In genomic region chr15:69834256-69834655, GRCh38 we compare ENCODE assay signal across 29 cellular contexts.
"Had no signal": no experiment of that assay in that cellular context is flagged by ENCODE, and none has a peak within 500 bp of the region (broad histone marks: within the 10 kb centered on the region; RNA-seq: fewer than 3 reads in every experiment).

No MANE protein-coding gene starts in this region.

- H3K36me3 Mint-ChIP-seq: activated naive CD8-positive, alpha-beta T cell had no signal

- H3K27me3 Mint-ChIP-seq: activated CD4-positive, alpha-beta T cell treated with anti-CD3 and anti-CD28 coated beads for 36 hours; activated naive CD8-positive, alpha-beta T cell; activated T-cell treated with anti-CD3 and anti-CD28 coated beads, Interleukin-2, amount 50 U/mL, for 24 hours had no signal

- H3K27me3 ChIP-seq: body of pancreas, gastroesophageal sphincter, hepatocyte had no signal

- H3K9me3 ChIP-seq: body of pancreas, esophagus squamous epithelium, gastroesophageal sphincter, heart right ventricle had no signal

- H2AFZ ChIP-seq: hepatocyte had no signal

- H3K27ac Mint-ChIP-seq: activated CD4-positive, alpha-beta memory T cell treated with anti-CD3 and anti-CD28 coated beads, Interleukin-2, amount 10 ng/mL, durations not matched to agents 7 days and 5 days; activated CD4-positive, alpha-beta T cell treated with anti-CD3 and anti-CD28 coated beads for 36 hours; activated CD4-positive, alpha-beta T cell treated with anti-CD3 and anti-CD28 coated beads, Interleukin-2, amount 10 ng/mL, durations not matched to agents 24 days and 14 days; activated naive CD8-positive, alpha-beta T cell; activated T-cell treated with anti-CD3 and anti-CD28 coated beads, Interleukin-2, amount 50 U/mL, for 24 hours; activated T-cell treated with anti-CD3 and anti-CD28 coated beads, Interleukin-2, amount 50 U/mL, for 72 hours; effector memory CD8-positive, alpha-beta T cell had no signal

- H3K4me1 ChIP-seq: body of pancreas, esophagus squamous epithelium, gastroesophageal sphincter, heart right ventricle had no signal

- DNase-seq: activated CD4-positive, alpha-beta memory T cell treated with anti-CD3 and anti-CD28 coated beads, Interleukin-2, amount 10 ng/mL, durations not matched to agents 7 days and 5 days; activated CD4-positive, alpha-beta T cell treated with anti-CD3 and anti-CD28 coated beads for 36 hours; activated CD4-positive, alpha-beta T cell treated with anti-CD3 and anti-CD28 coated beads, Interleukin-2, amount 10 ng/mL, durations not matched to agents 24 days and 14 days; activated CD4-positive, alpha-beta T cell treated with anti-CD3 and anti-CD28 coated beads, Interleukin-2, amount 50 U/mL, for 4 hours; activated CD4-positive, CD25-positive, alpha-beta regulatory T cell; activated CD4-positive, CD25-positive, alpha-beta regulatory T cell treated with anti-CD3 and anti-CD28 coated beads, Interleukin-2, amount 50 U/mL, for 72 hours; activated CD8-positive, alpha-beta memory T cell treated with anti-CD3 and anti-CD28 coated beads, Interleukin-2, amount 50 U/mL, for 48 hours; activated effector memory CD4-positive, alpha-beta T cell treated with Interleukin-2 at 50 U/mL for 16 hours; activated gamma-delta T cell treated with Interleukin-2 at 50 U/mL for 16 hours; activated naive CD4-positive, alpha-beta T cell treated with anti-CD3 and anti-CD28 coated beads, Interleukin-2, amount 50 U/mL, for 16 hours; activated naive CD4-positive, alpha-beta T cell treated with Interleukin-2 at 50 U/mL for 16 hours; activated T-cell treated with anti-CD3 and anti-CD28 coated beads for 4 hours; activated T-cell treated with anti-CD3 and anti-CD28 coated beads, Interleukin-2, amount 50 U/mL, for 24 hours; activated T-cell treated with anti-CD3 and anti-CD28 coated beads, Interleukin-2, amount 50 U/mL, for 72 hours; amniotic stem cell; anterior cingulate cortex; body of pancreas; caudate nucleus; cortex of kidney; dermis blood vessel endothelial cell; effector CD4-positive, alpha-beta T cell; effector memory CD8-positive, alpha-beta T cell; esophagus squamous epithelium; foreskin melanocyte; heart right ventricle; T-helper 2 cell had no signal

- H3K9me3 Mint-ChIP-seq: activated CD4-positive, alpha-beta memory T cell treated with anti-CD3 and anti-CD28 coated beads, Interleukin-2, amount 10 ng/mL, durations not matched to agents 7 days and 5 days; activated CD4-positive, alpha-beta T cell treated with anti-CD3 and anti-CD28 coated beads, Interleukin-2, amount 10 ng/mL, durations not matched to agents 24 days and 14 days; activated T-cell treated with anti-CD3 and anti-CD28 coated beads, Interleukin-2, amount 50 U/mL, for 24 hours; activated T-cell treated with anti-CD3 and anti-CD28 coated beads, Interleukin-2, amount 50 U/mL, for 72 hours; effector memory CD8-positive, alpha-beta T cell had no signal

- H3K36me3 ChIP-seq: esophagus squamous epithelium, gastroesophageal sphincter, heart right ventricle had no signal

- H3K4me2 ChIP-seq: hepatocyte had no signal

- H3K27ac ChIP-seq: body of pancreas, esophagus squamous epithelium, gastroesophageal sphincter, heart right ventricle, hepatocyte had no signal

- H3K4me3 Mint-ChIP-seq: activated CD4-positive, alpha-beta memory T cell treated with anti-CD3 and anti-CD28 coated beads, Interleukin-2, amount 10 ng/mL, durations not matched to agents 7 days and 5 days; activated CD4-positive, alpha-beta T cell treated with anti-CD3 and anti-CD28 coated beads for 36 hours; activated CD4-positive, alpha-beta T cell treated with anti-CD3 and anti-CD28 coated beads, Interleukin-2, amount 10 ng/mL, durations not matched to agents 24 days and 14 days; activated naive CD8-positive, alpha-beta T cell; activated T-cell treated with anti-CD3 and anti-CD28 coated beads, Interleukin-2, amount 50 U/mL, for 24 hours; activated T-cell treated with anti-CD3 and anti-CD28 coated beads, Interleukin-2, amount 50 U/mL, for 72 hours; effector memory CD8-positive, alpha-beta T cell had no signal

- H3K4me1 Mint-ChIP-seq: activated CD4-positive, alpha-beta memory T cell treated with anti-CD3 and anti-CD28 coated beads, Interleukin-2, amount 10 ng/mL, durations not matched to agents 7 days and 5 days; activated CD4-positive, alpha-beta T cell treated with anti-CD3 and anti-CD28 coated beads for 36 hours had no signal

- H3K4me3 ChIP-seq: body of pancreas, esophagus squamous epithelium, gastroesophageal sphincter, heart right ventricle, hepatocyte had no signal

- H3K79me2 ChIP-seq: hepatocyte had no signal
